7 cellular contexts compared by ENCODE assay signal in the genomic region with DNA sequence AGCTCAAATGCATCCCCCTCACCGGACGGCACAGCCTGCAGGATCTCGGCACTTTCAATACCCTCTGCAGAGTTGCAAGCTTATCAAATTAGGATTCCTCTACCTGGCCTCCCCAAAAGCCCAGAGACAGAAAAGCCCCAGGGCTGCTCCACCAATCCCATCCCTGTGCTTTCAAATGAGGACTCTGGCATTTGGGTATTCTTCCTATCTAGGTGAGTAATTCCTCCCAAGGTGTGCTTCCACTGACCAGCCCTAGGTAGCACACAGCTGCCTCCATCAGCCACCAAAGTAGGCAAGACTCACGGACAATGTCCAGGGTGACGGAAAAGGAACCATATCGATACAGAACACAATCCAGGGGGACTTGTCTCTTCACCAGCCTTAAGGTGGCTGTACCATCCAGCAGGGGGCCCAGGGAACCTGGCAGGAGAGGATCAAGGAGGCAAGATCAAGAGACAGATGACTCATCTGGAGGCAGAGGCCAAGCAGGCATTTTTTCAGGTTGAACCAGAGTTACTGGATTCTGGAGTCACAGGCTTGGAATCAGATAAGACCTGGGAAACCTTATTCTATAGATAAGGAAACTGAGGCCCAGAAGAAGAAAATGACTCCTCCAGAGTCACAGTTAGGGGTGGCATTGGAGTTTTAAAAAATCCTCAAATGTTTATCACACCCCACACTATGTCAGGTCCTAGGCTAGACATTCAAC. TPM values are rescaled to one million over a fixed set of nuclear protein-coding genes. Genes with fewer than 3 reads are reported as not detected.
DNase-seq lines count a peak whose midpoint lies in the region; ATAC-seq, FAIRE-seq and TF ChIP-seq lines count a peak whose summit lies in the region.

No MANE protein-coding gene starts in this region.

- H3K27ac Mint-ChIP-seq in H9 (peak overlapping the region in 1 of 3 experiments; percentile 58; a peak in 1 of 7 replicates), astrocyte (ENCODE audit: unreplicated experiment) (peak overlapping the region; percentile 8)
- peak overlapping the region; percentile 6 to 90 (median 78) for H3K27ac Mint-ChIP-seq in naive thymus-derived CD4-positive, alpha-beta T cell

- H2AFZ ChIP-seq in H9 (ENCODE audit: low read length) (no peak overlapping the region), astrocyte (ENCODE audit: low read depth, low read length) (no peak overlapping the region)

- no peak overlapping the region for H3K4ac ChIP-seq in H9 (ENCODE audit: low read depth, low read length)

- no peak overlapping the region for H2AK5ac ChIP-seq in H9 (ENCODE audit: insufficient read length, low read length)

- ATAC-seq in naive thymus-derived CD4-positive, alpha-beta T cell: peak; percentile 71
- ATAC-seq in GM18907 (IDR thresholded peaks at IDR 0.05; ENCODE audit: unreplicated experiment) (no peak), GM18517 (IDR thresholded peaks at IDR 0.05; ENCODE audit: unreplicated experiment) (no peak)

- H3K79me1 ChIP-seq in H9 (ENCODE audit: insufficient read depth, low read depth, low read length, poor library complexity, severe bottlenecking): no peaks in the 10 kb centered on the region

- H4K20me1 ChIP-seq in H9 (ENCODE audit: control insufficient read depth, insufficient read depth, insufficient read length) (no peaks in the 10 kb centered on the region), astrocyte (ENCODE audit: insufficient read depth, low read length) (no peaks in the 10 kb centered on the region)

- H2BK20ac ChIP-seq in H9 (ENCODE audit: low read depth, low read length, poor library complexity, severe bottlenecking): no peak overlapping the region

- peak; percentile 58 for DNase-seq in H9
- DNase-seq in RWPE1 (ENCODE audit: low spot score): peak; percentile 88
- DNase-seq in astrocyte (ENCODE audit: low read depth): peak; percentile 62
- DNase-seq in naive thymus-derived CD4-positive, alpha-beta T cell: peak in 4 of 9 donors; percentile 41 to 47 (median 44)
- DNase-seq in mesenteric fat pad (ENCODE audit: low spot score): no peak

- H3K23ac ChIP-seq in H9 (ENCODE audit: insufficient read length, low read depth, low read length): no peak overlapping the region

- H2BK5ac ChIP-seq in H9 (ENCODE audit: insufficient read length, low read length): no peak overlapping the region

- peaks cover 10% of the 10 kb centered on the region for H3K36me3 ChIP-seq in astrocyte (ENCODE audit: insufficient read depth, low read length)
- peaks cover 26 to 35% (median 29%) of the 10 kb centered on the region in 3 experiments for H3K36me3 ChIP-seq in naive thymus-derived CD4-positive, alpha-beta T cell (ENCODE audit: control insufficient read depth in 2 of 3, insufficient read depth in 3 of 3, low read length in 3 of 3)

- H3K4me3 ChIP-seq in astrocyte (ENCODE audit: insufficient read depth, low read depth, low read length): no peak overlapping the region
- no peak overlapping the region for H3K4me3 ChIP-seq in naive thymus-derived CD4-positive, alpha-beta T cell (ENCODE audit: low read length)

- H4K5ac ChIP-seq in H9 (ENCODE audit: insufficient read length, low read depth, low read length): no peak overlapping the region

- POLR2A ChIA-PET in RWPE1 (lab: Yijun Ruan, JAX; ENCODE audit: low non-redundant PET): interaction anchor here (0.9 to 2.0 kb wide), 2 partner anchors 18 kb away, joined by 3 to 9 read pairs; partner anchors contain the start of gene RAB5B
- POLR2A ChIA-PET in naive thymus-derived CD4-positive, alpha-beta T cell (lab: Charles Lee): interaction anchor here (0.7 to 27.1 kb wide), 10 partner anchors 9 to 137 kb away, joined by 3 to 728 read pairs (median 14); partner anchors contain the start of genes DGKA, DNAJC14, ORMDL2 and PYM1

- peaks cover 4 to 45% (median 32%) of the 10 kb centered on the region in 3 experiments; a peak in 6 of 7 replicates for H3K36me3 Mint-ChIP-seq in H9 (ENCODE audit: insufficient read depth in 1 of 3, low read depth in 3 of 3)
- peaks cover 22% of the 10 kb centered on the region for H3K36me3 Mint-ChIP-seq in astrocyte (ENCODE audit: low read depth, unreplicated experiment)
- H3K36me3 Mint-ChIP-seq in naive thymus-derived CD4-positive, alpha-beta T cell: peaks cover 4 to 33% (median 18%) of the 10 kb centered on the region in 5 donors

- H3K79me2 ChIP-seq in H9 (ENCODE audit: insufficient read depth, low read length): no peaks in the 10 kb centered on the region
- no peaks in the 10 kb centered on the region for H3K79me2 ChIP-seq in astrocyte (ENCODE audit: insufficient read depth, low read length)

- H2BK120ac ChIP-seq in H9 (ENCODE audit: low read depth, low read length, poor library complexity, severe bottlenecking): no peak overlapping the region

- H3K9me3 ChIP-seq in H9 (ENCODE audit: control insufficient read depth, low read depth, low read length) (no peaks in the 10 kb centered on the region), astrocyte (ENCODE audit: insufficient read depth, low read depth, low read length) (no peaks in the 10 kb centered on the region)
- H3K9me3 ChIP-seq in naive thymus-derived CD4-positive, alpha-beta T cell (ENCODE audit: control insufficient read depth in 2 of 3, low read length in 3 of 3): no peaks in the 10 kb centered on the region

- no CpG with 5 or more reads among the region's 6 CpGs for WGBS in H9 (ENCODE audit: extremely low coverage, insufficient read length, low lambda C conversion rate)

- H3K56ac ChIP-seq in H9 (ENCODE audit: insufficient read length, low read depth, low read length): no peak overlapping the region

- H2BK12ac ChIP-seq in H9 (ENCODE audit: insufficient read length, low read depth, low read length): no peak overlapping the region

- no peak overlapping the region for H3T11ph ChIP-seq in H9 (ENCODE audit: low read length)

- intact Hi-C loops in naive thymus-derived CD4-positive, alpha-beta T cell (cut with micrococcal nuclease): loop anchor here in 1 of 2 donors (1.0 to 2.0 kb wide), 5 partner anchors 10 to 25 kb away; partner anchors contain the start of genes CDK2, DGKA and PMEL

- H3K27ac ChIP-seq in H9 (ENCODE audit: insufficient read length, low read depth, low read length): no peak overlapping the region
- peak overlapping the region; percentile 72 for H3K27ac ChIP-seq in RWPE1
- no peak overlapping the region for H3K27ac ChIP-seq in astrocyte (ENCODE audit: low read depth, low read length)
- H3K27ac ChIP-seq in naive thymus-derived CD4-positive, alpha-beta T cell (ENCODE audit: low read depth, low read length): peak overlapping the region; percentile 22

- no peaks in the 10 kb centered on the region for H3K9me3 Mint-ChIP-seq in H9
- peaks cover 2% of the 10 kb centered on the region for H3K9me3 Mint-ChIP-seq in astrocyte (ENCODE audit: unreplicated experiment)
- H3K9me3 Mint-ChIP-seq in naive thymus-derived CD4-positive, alpha-beta T cell: peaks cover 0 to 3% (median 0%) of the 10 kb centered on the region in 11 donors

- no peak overlapping the region for H3K18ac ChIP-seq in H9 (ENCODE audit: insufficient read length, low read depth, low read length)

- H3K4me1 Mint-ChIP-seq in H9 (no peaks in the 10 kb centered on the region; a peak in 1 of 4 replicates), astrocyte (ENCODE audit: low read depth, unreplicated experiment) (peaks cover 8% of the 10 kb centered on the region)
- H3K4me1 Mint-ChIP-seq in naive thymus-derived CD4-positive, alpha-beta T cell: peaks cover 12 to 38% (median 21%) of the 10 kb centered on the region in 7 donors

- no peaks in the 10 kb centered on the region for H3K23me2 ChIP-seq in H9 (ENCODE audit: insufficient read length, low read depth, low read length, poor library complexity, severe bottlenecking)

- no peak for FAIRE-seq in astrocyte (lab: Jason Lieb, UNC)

- H3K4me1 ChIP-seq in H9 (ENCODE audit: insufficient read depth, low read length) (no peaks in the 10 kb centered on the region), astrocyte (ENCODE audit: insufficient read depth, low read length) (peaks cover 9% of the 10 kb centered on the region)
- peaks cover 4 to 8% of the 10 kb centered on the region in 2 donors for H3K4me1 ChIP-seq in naive thymus-derived CD4-positive, alpha-beta T cell (ENCODE audit: control insufficient read depth in 2 of 2, insufficient read depth in 2 of 2, low read length in 2 of 2)

- H3K4me3 Mint-ChIP-seq in H9: no peak overlapping the region
- H3K4me3 Mint-ChIP-seq in astrocyte (ENCODE audit: unreplicated experiment): peak overlapping the region; percentile 52
- H3K4me3 Mint-ChIP-seq in naive thymus-derived CD4-positive, alpha-beta T cell: peak overlapping the region in 1 of 10 donors; percentile 21

- CTCF ChIA-PET in RWPE1 (lab: Yijun Ruan, JAX): interaction anchor here (0.5 to 2.5 kb wide), 5 partner anchors 16 to 232 kb away, joined by 3 to 13 read pairs (median 3); no protein-coding TSS in a partner anchor
- CTCF ChIA-PET in naive thymus-derived CD4-positive, alpha-beta T cell (lab: Charles Lee): interaction anchor here (0.5 to 1.1 kb wide), 6 partner anchors 8 to 231 kb away, joined by 3 to 5 read pairs (median 4); no protein-coding TSS in a partner anchor

- H3K27me3 Mint-ChIP-seq in H9 (ENCODE audit: low read depth): no peaks in the 10 kb centered on the region
- H3K27me3 Mint-ChIP-seq in astrocyte (ENCODE audit: low read depth, unreplicated experiment): peaks cover 3% of the 10 kb centered on the region
- H3K27me3 Mint-ChIP-seq in naive thymus-derived CD4-positive, alpha-beta T cell: no peaks in the 10 kb centered on the region

- H3K27me3 ChIP-seq in H9 (ENCODE audit: insufficient read depth, low read length) (no peaks in the 10 kb centered on the region), astrocyte (ENCODE audit: insufficient read depth, low read length) (no peaks in the 10 kb centered on the region)
- H3K27me3 ChIP-seq in naive thymus-derived CD4-positive, alpha-beta T cell (ENCODE audit: control insufficient read depth in 2 of 2, insufficient read depth in 2 of 2, low read length in 2 of 2): no peaks in the 10 kb centered on the region

- no peak overlapping the region for H4K8ac ChIP-seq in H9 (replicated peaks; ENCODE audit: insufficient read length, low read depth, low read length)

- peak; percentile 38; the same call in 1 of the 3 replicates for TF ChIP-seq CTCF in H9 (conservative IDR thresholded peaks at IDR 0.05)
- no peak; the same call in 1 of the 2 replicates for TF ChIP-seq CTCF in RWPE1 (conservative IDR thresholded peaks at IDR 0.05; ENCODE audit: low read depth)
- TF ChIP-seq CTCF in astrocyte (IDR thresholded peaks at IDR 0.05; ENCODE audit: insufficient read depth, low read depth, low read length): peak; percentile 41

- H3K9ac ChIP-seq in H9 (ENCODE audit: extremely low read depth, insufficient read length, low read length) (no peak overlapping the region), astrocyte (ENCODE audit: low read length) (no peak overlapping the region)

- no peak overlapping the region for H4K91ac ChIP-seq in H9 (ENCODE audit: insufficient read length, low read depth, low read length)

- H3K4me2 ChIP-seq in H9 (ENCODE audit: insufficient read depth, insufficient read length, low read length) (no peak overlapping the region), astrocyte (ENCODE audit: low read length) (peak overlapping the region; percentile 6)

- no peak overlapping the region for H3K14ac ChIP-seq in H9 (ENCODE audit: insufficient read depth, low read length)

- no peak overlapping the region for H2BK15ac ChIP-seq in H9 (ENCODE audit: low read depth, low read length)

RNA-seq across cellular contexts. Expression of gene PMEL, which starts 9.9 kb away (rescaled TPM):
- total RNA-seq in H9 (2021) (71.0 and 72.6 TPM in 2 replicates), astrocyte (3.9 and 13.8 TPM in 2 replicates), mesenteric fat pad (0.64 TPM)
- total RNA-seq in naive thymus-derived CD4-positive, alpha-beta T cell: not detected
- polyA plus RNA-seq in naive thymus-derived CD4-positive, alpha-beta T cell: under 1 TPM; 0.09 to 0.57 TPM

RNA-seq across cellular contexts. Expression of gene CDK2, which starts 10.7 kb away (rescaled TPM):
- total RNA-seq in H9 (2021) (53.1 and 60.8 TPM in 2 replicates), astrocyte (37.8 and 44.3 TPM in 2 replicates), mesenteric fat pad (21.4 TPM)
- 10 to 100 TPM; 19.0 to 77.2 (median 24.1) TPM for total RNA-seq in naive thymus-derived CD4-positive, alpha-beta T cell
- 1 to 10 TPM; 7.0 to 9.6 TPM for polyA plus RNA-seq in naive thymus-derived CD4-positive, alpha-beta T cell

RNA-seq across cellular contexts. Expression of gene RAB5B, which starts 17.9 kb away (rescaled TPM):
- 48.4 and 50.6 TPM in 2 replicates for total RNA-seq in H9 (2021)
- 110 and 127 TPM in 2 replicates for total RNA-seq in astrocyte
- 100 to 1,000 TPM in 1 of 5 experiments, 10 to 100 TPM in 4; 45.2 to 109 (median 62.7) TPM for total RNA-seq in naive thymus-derived CD4-positive, alpha-beta T cell
- 10 to 100 TPM; 69.6 to 86.7 TPM for polyA plus RNA-seq in naive thymus-derived CD4-positive, alpha-beta T cell
- 88.2 TPM for total RNA-seq in mesenteric fat pad

RNA-seq across cellular contexts. Expression of gene DGKA, which starts 25.0 kb away (rescaled TPM):
- 24.1 and 25.9 TPM in 2 replicates for total RNA-seq in H9 (2021)
- total RNA-seq in astrocyte: 108 and 118 TPM in 2 replicates
- 1,000 to 10,000 TPM in 3 of 5 experiments, 100 to 1,000 TPM in 2; 705 to 1,507 (median 1,164) TPM for total RNA-seq in naive thymus-derived CD4-positive, alpha-beta T cell
- polyA plus RNA-seq in naive thymus-derived CD4-positive, alpha-beta T cell: 100 to 1,000 TPM; 259 to 557 TPM
- 32.4 TPM for total RNA-seq in mesenteric fat pad

RNA-seq across cellular contexts. Expression of gene PYM1, which starts 28.3 kb away (rescaled TPM):
- total RNA-seq in H9 (2021) (58.1 and 58.9 TPM in 2 replicates), astrocyte (31.5 and 33.6 TPM in 2 replicates), mesenteric fat pad (30.5 TPM)
- 10 to 100 TPM; 18.5 to 46.9 (median 35.0) TPM for total RNA-seq in naive thymus-derived CD4-positive, alpha-beta T cell
- 10 to 100 TPM; 62.1 to 70.7 TPM for polyA plus RNA-seq in naive thymus-derived CD4-positive, alpha-beta T cell

Comparison
In these comparisons a context has a peak if more than half of its experiments do, and no peak if none do; other contexts are left out.
1. H3K27ac ChIP-seq: peak in RWPE1 (single experiment) and naive thymus-derived CD4-positive, alpha-beta T cell (single experiment); none in H9 (single experiment) and astrocyte (single experiment).